Comparison of ENCODE assay signal across 21 cellular contexts in genomic region chr6:109460161-109460830, GRCh38. TPM values are rescaled to one million over a fixed set of nuclear protein-coding genes. Genes with fewer than 3 reads are reported as not detected.
DNase-seq lines count a peak whose midpoint lies in the region; ATAC-seq and TF ChIP-seq lines count a peak whose summit lies in the region.
"Had no signal": no experiment of that assay in that cellular context is flagged by ENCODE, and none has a peak within 500 bp of the region (broad histone marks: within the 10 kb centered on the region; RNA-seq: fewer than 3 reads in every experiment).

No MANE protein-coding gene starts in this region.

- CTCF ChIA-PET in activated CD8-positive, alpha-beta memory T cell treated with anti-CD3 and anti-CD28 coated beads, Interleukin-2, amount 10 ng/mL, durations not matched to agents 7 days and 5 days (lab: Charles Lee): interaction anchor here (0.7 to 5.6 kb wide), 8 partner anchors 9 to 273 kb away, joined by 3 to 21 read pairs (median 4); partner anchors contain the start of genes PPIL6, SMPD2 and ZBTB24

- peaks cover 37% of the 10 kb centered on the region for H3K36me3 ChIP-seq in SK-N-MC (ENCODE audit: insufficient read depth, low read length)
- H3K36me3 ChIP-seq in spleen: peaks cover 0 to 47% (median 29%) of the 10 kb centered on the region in 6 donors
- H3K36me3 ChIP-seq: breast epithelium had no signal

- H3K27me3 Mint-ChIP-seq in activated CD8-positive, alpha-beta memory T cell treated with anti-CD3 and anti-CD28 coated beads, Interleukin-2, amount 10 ng/mL, durations not matched to agents 7 days and 5 days: no peaks in the 10 kb centered on the region
- H3K27me3 Mint-ChIP-seq: activated CD4-positive, alpha-beta T cell treated with anti-CD3 and anti-CD28 coated beads for 36 hours; activated naive CD8-positive, alpha-beta T cell treated with anti-CD3 and anti-CD28 coated beads, Interleukin-2, amount 10 ng/mL, durations not matched to agents 7 days and 5 days; dendritic cell treated with granulocyte-macrophage colony-stimulating factor and Interleukin-4, amounts not matched to agents 40 ng/mL and 50 ng/mL, for 4 days had no signal

- H3K9me3 ChIP-seq in SK-N-MC (ENCODE audit: low read depth, low read length) (no peaks in the 10 kb centered on the region), spleen (peaks cover 0 to 7% (median 2%) of the 10 kb centered on the region in 8 donors)
- H3K9me3 ChIP-seq: breast epithelium, MG63 had no signal

- H3K36me3 Mint-ChIP-seq in activated CD8-positive, alpha-beta memory T cell treated with anti-CD3 and anti-CD28 coated beads, Interleukin-2, amount 10 ng/mL, durations not matched to agents 7 days and 5 days: peaks cover 37% of the 10 kb centered on the region

- H3K27ac ChIP-seq in SK-N-MC: peak overlapping the region; percentile 75
- peak overlapping the region in 6 of 8 donors; percentile 37 to 100 (median 94) for H3K27ac ChIP-seq in spleen
- H3K27ac ChIP-seq: breast epithelium had no signal

- H3K27ac Mint-ChIP-seq in activated CD8-positive, alpha-beta memory T cell treated with anti-CD3 and anti-CD28 coated beads, Interleukin-2, amount 10 ng/mL, durations not matched to agents 7 days and 5 days: no peak overlapping the region
- H3K27ac Mint-ChIP-seq: HFFc6, nephron progenitor cell had no signal

- WGBS in spleen, 5 donors: 78 to 91% (median 82%) methylated on average over 3 of the region's 3 CpGs

- H3K4me3 Mint-ChIP-seq in activated CD8-positive, alpha-beta memory T cell treated with anti-CD3 and anti-CD28 coated beads, Interleukin-2, amount 10 ng/mL, durations not matched to agents 7 days and 5 days: no peak overlapping the region
- H3K4me3 Mint-ChIP-seq: activated CD4-positive, alpha-beta T cell treated with anti-CD3 and anti-CD28 coated beads for 36 hours; activated naive CD8-positive, alpha-beta T cell treated with anti-CD3 and anti-CD28 coated beads, Interleukin-2, amount 10 ng/mL, durations not matched to agents 7 days and 5 days; activated T-cell treated with anti-CD3 and anti-CD28 coated beads, Interleukin-2, amount 50 U/mL, for 4 hours; dendritic cell treated with granulocyte-macrophage colony-stimulating factor and Interleukin-4, amounts not matched to agents 40 ng/mL and 50 ng/mL, for 4 days; HFFc6; nephron progenitor cell had no signal

- DNase-seq in activated CD8-positive, alpha-beta memory T cell treated with anti-CD3 and anti-CD28 coated beads, Interleukin-2, amount 10 ng/mL, durations not matched to agents 7 days and 5 days: peak; percentile 22
- no peak for DNase-seq in activated CD8-positive, alpha-beta memory T cell treated with anti-CD3 and anti-CD28 coated beads for 24 hours
- DNase-seq in SK-N-MC (ENCODE audit: low read depth, low spot score) (no peak), kidney glomerular epithelial cell (lab: John Stamatoyannopoulos, UW) (peak; percentile 39), spleen (no peak), NOMO-1 treated with dmso at 0.1 percent for 144 hours (lab: John Stamatoyannopoulos, UW; ENCODE audit: unreplicated experiment) (no peak)
- DNase-seq: activated CD4-positive, alpha-beta T cell treated with anti-CD3 and anti-CD28 coated beads for 36 hours; activated naive CD8-positive, alpha-beta T cell treated with anti-CD3 and anti-CD28 coated beads, Interleukin-2, amount 10 ng/mL, durations not matched to agents 7 days and 5 days; activated T-cell treated with anti-CD3 and anti-CD28 coated beads, Interleukin-2, amount 50 U/mL, for 4 hours; erythroblast; HFFc6; MG63; NCI-H1694; NCI-H446; nephron progenitor cell; right cardiac atrium had no signal

- H3K9ac ChIP-seq in SK-N-MC (ENCODE audit: insufficient read length): no peak overlapping the region

- H3K4me1 Mint-ChIP-seq in activated CD8-positive, alpha-beta memory T cell treated with anti-CD3 and anti-CD28 coated beads, Interleukin-2, amount 10 ng/mL, durations not matched to agents 7 days and 5 days: peaks cover 57% of the 10 kb centered on the region

- intact Hi-C loops in spleen (cut with DNase I; ENCODE audit: low total_unique reads): no loop called here

- no peaks in the 10 kb centered on the region for H3K27me3 ChIP-seq in spleen (replicated peaks in 1 of 7)
- H3K27me3 ChIP-seq: breast epithelium, MG63 had no signal

- ATAC-seq in activated CD8-positive, alpha-beta memory T cell treated with anti-CD3 and anti-CD28 coated beads, Interleukin-2, amount 10 ng/mL, durations not matched to agents 7 days and 5 days: no peak
- ATAC-seq in GM19463 (IDR thresholded peaks at IDR 0.05; ENCODE audit: unreplicated experiment) (no peak), GM21717 (IDR thresholded peaks at IDR 0.05; ENCODE audit: unreplicated experiment) (no peak)
- ATAC-seq: activated CD4-positive, alpha-beta T cell treated with anti-CD3 and anti-CD28 coated beads for 36 hours; activated T-cell treated with anti-CD3 and anti-CD28 coated beads, Interleukin-2, amount 50 U/mL, for 4 hours; right cardiac atrium had no signal

- no peak overlapping the region for H3K4me3 ChIP-seq in SK-N-MC
- no peak overlapping the region for H3K4me3 ChIP-seq in spleen
- H3K4me3 ChIP-seq: breast epithelium, lung, MG63 had no signal

- TF ChIP-seq CTCF in spleen (IDR thresholded peaks at IDR 0.05 in 8 of 11, conservative IDR thresholded peaks at IDR 0.05 in 3 of 11): no peak

- peaks cover 2% of the 10 kb centered on the region for H3K9me3 Mint-ChIP-seq in activated CD8-positive, alpha-beta memory T cell treated with anti-CD3 and anti-CD28 coated beads, Interleukin-2, amount 10 ng/mL, durations not matched to agents 7 days and 5 days (ENCODE audit: low read depth)
- H3K9me3 Mint-ChIP-seq: dendritic cell treated with granulocyte-macrophage colony-stimulating factor and Interleukin-4, amounts not matched to agents 40 ng/mL and 50 ng/mL, for 4 days; HFFc6 had no signal

- peaks cover 0 to 63% (median 42%) of the 10 kb centered on the region in 6 donors for H3K4me1 ChIP-seq in spleen
- H3K4me1 ChIP-seq: breast epithelium had no signal

- no peak for TF ChIP-seq POLR2A in spleen (IDR thresholded peaks at IDR 0.05)

RNA-seq across cellular contexts. Expression of gene MICAL1, which starts 4.7 kb away (rescaled TPM):
- 10 to 100 TPM; 86.0 to 93.1 TPM for total RNA-seq in activated CD8-positive, alpha-beta memory T cell treated with anti-CD3 and anti-CD28 coated beads, Interleukin-2, amount 10 ng/mL, durations not matched to agents 7 days and 5 days
- 100 to 1,000 TPM in 3 of 7 donors, 10 to 100 TPM in 4; 68.4 to 169 (median 78.7) TPM for total RNA-seq in spleen
- polyA plus RNA-seq in spleen: 100 to 1,000 TPM in 1 of 3 donors, 10 to 100 TPM in 2; 51.5 to 107 (median 87.7) TPM

RNA-seq across cellular contexts. Expression of gene SMPD2, which starts 19.8 kb away (rescaled TPM):
- 10 to 100 TPM; 14.3 to 14.6 TPM for total RNA-seq in activated CD8-positive, alpha-beta memory T cell treated with anti-CD3 and anti-CD28 coated beads, Interleukin-2, amount 10 ng/mL, durations not matched to agents 7 days and 5 days
- total RNA-seq in spleen: 10 to 100 TPM; 11.4 to 21.4 (median 18.9) TPM
- polyA plus RNA-seq in spleen: 10 to 100 TPM; 15.6 to 21.0 (median 18.9) TPM

RNA-seq across cellular contexts. Expression of gene PPIL6, which starts 19.9 kb away (rescaled TPM):
- total RNA-seq in activated CD8-positive, alpha-beta memory T cell treated with anti-CD3 and anti-CD28 coated beads, Interleukin-2, amount 10 ng/mL, durations not matched to agents 7 days and 5 days: under 1 TPM in 1 of 2 experiments, not detected in 1; 0.21 TPM
- total RNA-seq in spleen: 1 to 10 TPM in 2 of 7 donors, under 1 TPM in 5; 0.19 to 4.8 (median 0.91) TPM
- under 1 TPM; 0.13 to 0.70 (median 0.36) TPM for polyA plus RNA-seq in spleen

RNA-seq across cellular contexts. Expression of gene ZBTB24, which starts 22.7 kb away (rescaled TPM):
- total RNA-seq in activated CD8-positive, alpha-beta memory T cell treated with anti-CD3 and anti-CD28 coated beads, Interleukin-2, amount 10 ng/mL, durations not matched to agents 7 days and 5 days: 10 to 100 TPM; 17.5 to 22.7 TPM
- total RNA-seq in spleen: 10 to 100 TPM; 11.1 to 15.0 (median 13.0) TPM
- 1 to 10 TPM; 4.5 to 8.7 (median 5.6) TPM for polyA plus RNA-seq in spleen

Comparison
In these comparisons a context has a peak if more than half of its experiments do, and no peak if none do; other contexts are left out.
1. DNase-seq: peak in activated CD8-positive, alpha-beta memory T cell treated with anti-CD3 and anti-CD28 coated beads, Interleukin-2, amount 10 ng/mL, durations not matched to agents 7 days and 5 days (single experiment) and kidney glomerular epithelial cell (single experiment); none in activated CD8-positive, alpha-beta memory T cell treated with anti-CD3 and anti-CD28 coated beads for 24 hours (single experiment), SK-N-MC (single experiment), spleen (single experiment) and NOMO-1 treated with dmso at 0.1 percent for 144 hours (single experiment).